ENCODE assay signal across 12 cellular contexts in genomic region chr2:142872900-142873724, GRCh38. TPM values are rescaled to one million over a fixed set of nuclear protein-coding genes. Genes with fewer than 3 reads are reported as not detected.
DNase-seq lines count a peak whose midpoint lies in the region; ATAC-seq, FAIRE-seq and TF ChIP-seq lines count a peak whose summit lies in the region.
"Had no signal": no experiment of that assay in that cellular context is flagged by ENCODE, and none has a peak within 500 bp of the region (broad histone marks: within the 10 kb centered on the region; RNA-seq: fewer than 3 reads in every experiment).

No MANE protein-coding gene starts in this region.

- no peaks in the 10 kb centered on the region for H3K27me3 ChIP-seq in naive thymus-derived CD4-positive, alpha-beta T cell (ENCODE audit: control insufficient read depth in 2 of 2, insufficient read depth in 2 of 2, low read length in 2 of 2)

- H3K9me3 ChIP-seq in naive thymus-derived CD4-positive, alpha-beta T cell (ENCODE audit: control insufficient read depth in 2 of 3, low read length in 3 of 3), result no peaks in the 10 kb centered on the region
- H3K9me3 ChIP-seq in T-helper 17 cell (ENCODE audit: control insufficient read depth, low read length, poor library complexity, severe bottlenecking), result no peaks in the 10 kb centered on the region
- H3K9me3 ChIP-seq: prostate gland had no signal

- in situ Hi-C loops in Caki2 (cut with HindIII; ENCODE audit: low pct_unique_long_range_greater_than_20kb, low sequenced_read_pairs), result no loop called here

- DNase-seq in Caki2 (ENCODE audit: low read depth), result peak; percentile 76
- DNase-seq in MV-4-11 (lab: John Stamatoyannopoulos, UW), result peak; percentile 59
- peak; percentile 83 to 98 for DNase-seq in cardiac fibroblast (ENCODE audit: low read depth in 2 of 2)
- no peak for DNase-seq in naive thymus-derived CD4-positive, alpha-beta T cell
- DNase-seq in HuH-7 (ENCODE audit: low spot score), result no peak
- DNase-seq in urothelium cell line (ENCODE audit: low spot score), result no peak
- no peak for DNase-seq in left cardiac atrium
- no peak for DNase-seq in T-helper 17 cell
- DNase-seq: activated T-cell treated with anti-CD3 and anti-CD28 coated beads, Interleukin-2, amount 50 U/mL, for 72 hours; effector CD4-positive, alpha-beta T cell; NCI-H446 treated with DMSO at 0.1 percent for 48 hours had no signal

- H3K9me3 Mint-ChIP-seq in naive thymus-derived CD4-positive, alpha-beta T cell, result peaks cover 0 to 4% (median 0%) of the 10 kb centered on the region in 11 donors
- H3K9me3 Mint-ChIP-seq: activated T-cell treated with anti-CD3 and anti-CD28 coated beads, Interleukin-2, amount 50 U/mL, for 72 hours had no signal

- intact Hi-C loops in naive thymus-derived CD4-positive, alpha-beta T cell (cut with micrococcal nuclease), result no loop called here
- intact Hi-C loops in left cardiac atrium (cut with DNase I), result no loop called here

- H3K27me3 Mint-ChIP-seq in naive thymus-derived CD4-positive, alpha-beta T cell, result peaks cover 0 to 8% (median 0%) of the 10 kb centered on the region in 5 donors
- H3K27me3 Mint-ChIP-seq in T-helper 17 cell, result peaks cover 8% of the 10 kb centered on the region

- no peak for FAIRE-seq in urothelium cell line (lab: Jason Lieb, UNC)

- H3K36me3 Mint-ChIP-seq in naive thymus-derived CD4-positive, alpha-beta T cell, result no peaks in the 10 kb centered on the region
- no peaks in the 10 kb centered on the region for H3K36me3 Mint-ChIP-seq in T-helper 17 cell (ENCODE audit: low read depth)

- POLR2A ChIA-PET in naive thymus-derived CD4-positive, alpha-beta T cell (lab: Charles Lee), result interaction anchor here (0.5 kb wide), 1 partner anchor 8 kb away, joined by 3 read pairs; no protein-coding TSS in a partner anchor

- no peak overlapping the region for H3K4me3 Mint-ChIP-seq in naive thymus-derived CD4-positive, alpha-beta T cell
- no peak overlapping the region for H3K4me3 Mint-ChIP-seq in T-helper 17 cell
- H3K4me3 Mint-ChIP-seq: activated T-cell treated with anti-CD3 and anti-CD28 coated beads, Interleukin-2, amount 50 U/mL, for 72 hours had no signal

- H3K4me1 Mint-ChIP-seq in naive thymus-derived CD4-positive, alpha-beta T cell, result peaks cover 0 to 2% (median 0%) of the 10 kb centered on the region in 7 donors
- peaks cover 3% of the 10 kb centered on the region for H3K4me1 Mint-ChIP-seq in T-helper 17 cell

- H3K27ac Mint-ChIP-seq in naive thymus-derived CD4-positive, alpha-beta T cell, result no peak overlapping the region
- no peak overlapping the region for H3K27ac Mint-ChIP-seq in T-helper 17 cell

- H3K4me1 ChIP-seq in naive thymus-derived CD4-positive, alpha-beta T cell (ENCODE audit: control insufficient read depth in 2 of 2, insufficient read depth in 2 of 2, low read length in 2 of 2), result no peaks in the 10 kb centered on the region
- H3K4me1 ChIP-seq: prostate gland had no signal

- TF ChIP-seq CTCF in cardiac fibroblast (IDR thresholded peaks at IDR 0.05; ENCODE audit: low read depth, low read length), result no peak

- no peaks in the 10 kb centered on the region for H3K36me3 ChIP-seq in naive thymus-derived CD4-positive, alpha-beta T cell (ENCODE audit: control insufficient read depth in 2 of 3, insufficient read depth in 3 of 3, low read length in 3 of 3)
- H3K36me3 ChIP-seq: prostate gland had no signal

- no peak overlapping the region for H3K4me3 ChIP-seq in cardiac fibroblast (replicated peaks in 1 of 2; ENCODE audit: low read depth in 2 of 2, low read length in 2 of 2)
- no peak overlapping the region for H3K4me3 ChIP-seq in naive thymus-derived CD4-positive, alpha-beta T cell (ENCODE audit: low read length)
- H3K4me3 ChIP-seq: prostate gland had no signal

- CTCF ChIA-PET in naive thymus-derived CD4-positive, alpha-beta T cell (lab: Charles Lee), result no interaction called here

- H3K27ac ChIP-seq in naive thymus-derived CD4-positive, alpha-beta T cell (ENCODE audit: low read depth, low read length), result no peak overlapping the region

- ATAC-seq in naive thymus-derived CD4-positive, alpha-beta T cell, result peak; percentile 27
- ATAC-seq in left cardiac atrium (no peak), T-helper 17 cell (no peak)
- ATAC-seq: activated T-cell treated with anti-CD3 and anti-CD28 coated beads, Interleukin-2, amount 50 U/mL, for 72 hours had no signal

RNA-seq across cellular contexts. Expression of gene KYNU, which starts 4.4 kb away (rescaled TPM):
- 132 and 187 TPM in 2 replicates for total RNA-seq in Caki2 (2014; rRNA removed; shearing (Covaris generic); ENCODE audit: low replicate concordance)
- 10 to 100 TPM in 1 of 5 experiments, 1 to 10 TPM in 2, under 1 TPM in 1, not detected in 1; 0.94 to 23.4 (median 2.1) TPM for total RNA-seq in naive thymus-derived CD4-positive, alpha-beta T cell
- polyA plus RNA-seq in naive thymus-derived CD4-positive, alpha-beta T cell, result under 1 TPM in 1 of 2 donors, not detected in 1; 0.13 TPM
- total RNA-seq in left cardiac atrium, result 1 to 10 TPM; 2.1 to 3.8 TPM
- 1 to 10 TPM; 1.8 to 2.8 TPM for total RNA-seq in T-helper 17 cell

Comparison
In these comparisons a context has a peak if more than half of its experiments do, and no peak if none do; other contexts are left out.
1. DNase-seq: peak in Caki2 (single experiment), MV-4-11 (single experiment) and cardiac fibroblast (2 of 2); none in naive thymus-derived CD4-positive, alpha-beta T cell (0 of 9), HuH-7 (single experiment), urothelium cell line (single experiment), left cardiac atrium (single experiment) and T-helper 17 cell (0 of 3).